In genomic region chr1:174775621-174776020, GRCh38 we compare ENCODE assay signal across 15 cellular contexts.
A peak's percentile ranks its signal among the peaks of the same experiment; 100 is the strongest.
DNase-seq lines count a peak whose midpoint lies in the region; ATAC-seq and TF ChIP-seq lines count a peak whose summit lies in the region.
"Had no signal": no experiment of that assay in that cellular context is flagged by ENCODE, and none has a peak within 500 bp of the region (broad histone marks: within the 10 kb centered on the region; RNA-seq: fewer than 3 reads in every experiment).

No MANE protein-coding gene starts in this region.

- no CpG with 5 or more reads among the region's 2 CpGs for WGBS in trophoblast cell (ENCODE audit: extremely low coverage, insufficient coverage, insufficient read length)

- H2AK5ac ChIP-seq in trophoblast cell (ENCODE audit: low read length), result no peak overlapping the region

- no peaks in the 10 kb centered on the region; the same call in 1 of the 2 replicates for H3K27me3 Mint-ChIP-seq in HFFc6 (ENCODE audit: insufficient read depth)
- H3K27me3 Mint-ChIP-seq: CD4-positive, alpha-beta T cell had no signal

- no peak overlapping the region for H3K4ac ChIP-seq in trophoblast cell (ENCODE audit: low read depth, low read length)

- H3K27ac ChIP-seq in trophoblast cell (ENCODE audit: low read depth, low read length), result no peak overlapping the region
- H3K27ac ChIP-seq: A549 had no signal

- ATAC-seq in HG03521 (IDR thresholded peaks at IDR 0.05; ENCODE audit: unreplicated experiment), result no peak
- ATAC-seq: A549, GM23338, K562 had no signal

- H3K27me3 ChIP-seq in trophoblast cell (ENCODE audit: insufficient read depth, low read length) (no peaks in the 10 kb centered on the region), MG63 (no peaks in the 10 kb centered on the region)

- H3K36me3 ChIP-seq in trophoblast cell (ENCODE audit: control insufficient read depth in 1 of 2, insufficient read depth in 2 of 2, low read length in 2 of 2) (no peaks in the 10 kb centered on the region), MG63 (no peaks in the 10 kb centered on the region)

- H4K8ac ChIP-seq in trophoblast cell (ENCODE audit: low read depth, low read length), result no peak overlapping the region

- no peaks in the 10 kb centered on the region for H3K36me3 Mint-ChIP-seq in HFFc6 (ENCODE audit: low read depth)

- no peak overlapping the region for H3K23ac ChIP-seq in trophoblast cell (ENCODE audit: low read length)

- TF ChIP-seq CTCF in HFFc6 (IDR thresholded peaks at IDR 0.05), result no peak

- H3K27ac Mint-ChIP-seq in HFFc6, result no peak overlapping the region
- H3K27ac Mint-ChIP-seq: CD4-positive, alpha-beta T cell; GM23338 had no signal

- H3K4me1 ChIP-seq in trophoblast cell (ENCODE audit: control insufficient read depth in 1 of 2, insufficient read depth in 2 of 2, low read length in 2 of 2), result no peaks in the 10 kb centered on the region
- H3K4me1 ChIP-seq: A549 had no signal

- no peak overlapping the region for H2BK5ac ChIP-seq in trophoblast cell (ENCODE audit: low read depth, low read length, poor library complexity)

- no peak overlapping the region for H4K91ac ChIP-seq in trophoblast cell (ENCODE audit: low read depth, low read length)

- H3K9me3 ChIP-seq in trophoblast cell (ENCODE audit: insufficient read depth, low read depth, low read length), result no peaks in the 10 kb centered on the region
- no peaks in the 10 kb centered on the region for H3K9me3 ChIP-seq in MG63
- H3K9me3 ChIP-seq: A549 had no signal

- DNase-seq in EH (ENCODE audit: low read depth) (peak; percentile 74), HFFc6 (peak; percentile 12), trophoblast cell (peak; percentile 60 to 88), MG63 (no peak), GF-D8 (lab: John Stamatoyannopoulos, UW) (no peak)
- DNase-seq: C1 segment of cervical spinal cord; Calu3; CD4-positive, alpha-beta T cell; DMS 273 treated with DMSO at 0.1 percent for 48 hours; H9; Karpas-422 had no signal

- no peak overlapping the region for H3K4me3 Mint-ChIP-seq in HFFc6
- H3K4me3 Mint-ChIP-seq: CD4-positive, alpha-beta T cell; GM23338; H9 had no signal

- no peaks in the 10 kb centered on the region for H3K79me1 ChIP-seq in trophoblast cell (ENCODE audit: low read length)

- H2BK120ac ChIP-seq in trophoblast cell (ENCODE audit: insufficient read depth, low read length, poor library complexity), result no peak overlapping the region

- no peak overlapping the region for H3K4me2 ChIP-seq in trophoblast cell (ENCODE audit: low read length)
- H3K4me2 ChIP-seq: A549, GM23338 had no signal

- H3K9ac ChIP-seq in trophoblast cell (ENCODE audit: low read length), result no peak overlapping the region

- H2BK12ac ChIP-seq in trophoblast cell (ENCODE audit: low read length), result no peak overlapping the region

- no peak overlapping the region for H4K12ac ChIP-seq in trophoblast cell (ENCODE audit: low read depth, low read length)

- H3K4me1 Mint-ChIP-seq in HFFc6 (ENCODE audit: low read depth), result peaks cover 7% of the 10 kb centered on the region

- no peaks in the 10 kb centered on the region for H3K79me2 ChIP-seq in trophoblast cell (ENCODE audit: control insufficient read depth, insufficient read depth, low read length, poor library complexity)

- no peak overlapping the region for H2AFZ ChIP-seq in trophoblast cell (ENCODE audit: insufficient read depth, low read length, poor library complexity)
- H2AFZ ChIP-seq: GM23338 had no signal

- H3K14ac ChIP-seq in trophoblast cell (ENCODE audit: low read length), result no peak overlapping the region

- no peak overlapping the region for H3K4me3 ChIP-seq in trophoblast cell (ENCODE audit: low read depth, low read length)
- no peak overlapping the region for H3K4me3 ChIP-seq in MG63
- H3K4me3 ChIP-seq: A549, GM23338, K562 had no signal

- no peaks in the 10 kb centered on the region for H3K9me3 Mint-ChIP-seq in HFFc6
- H3K9me3 Mint-ChIP-seq: CD4-positive, alpha-beta T cell had no signal

- no peak overlapping the region for H3K18ac ChIP-seq in trophoblast cell (ENCODE audit: low read length)

Comparison
In these comparisons a context has a peak if more than half of its experiments do, and no peak if none do; other contexts are left out.
1. DNase-seq: peak in EH (single experiment), HFFc6 (single experiment) and trophoblast cell (2 of 2); none in MG63 (single experiment) and GF-D8 (single experiment).